In genomic region chr4:48047421-48047844, GRCh38 we compare ENCODE assay signal across 8 cellular contexts. TPM values are rescaled to one million over a fixed set of nuclear protein-coding genes. Genes with fewer than 3 reads are reported as not detected.
DNase-seq lines count a peak whose midpoint lies in the region; ATAC-seq lines count a peak whose summit lies in the region.

No MANE protein-coding gene starts in this region.

- no peaks in the 10 kb centered on the region for H3K9me3 Mint-ChIP-seq in activated naive CD4-positive, alpha-beta T cell treated with anti-CD3 and anti-CD28 coated beads, Interleukin-2, amount 50 U/mL, for 72 hours

- no peaks in the 10 kb centered on the region for H3K36me3 Mint-ChIP-seq in activated naive CD4-positive, alpha-beta T cell treated with anti-CD3 and anti-CD28 coated beads, Interleukin-2, amount 50 U/mL, for 72 hours

- peak overlapping the region; percentile 63 to 84 for H3K27ac Mint-ChIP-seq in activated naive CD4-positive, alpha-beta T cell treated with anti-CD3 and anti-CD28 coated beads, Interleukin-2, amount 50 U/mL, for 72 hours

- ATAC-seq in GM18520 (IDR thresholded peaks at IDR 0.05; ENCODE audit: unreplicated experiment): peak; percentile 99
- peak; percentile 97 for ATAC-seq in HG03039 (IDR thresholded peaks at IDR 0.05; ENCODE audit: unreplicated experiment)
- ATAC-seq in activated naive CD4-positive, alpha-beta T cell treated with anti-CD3 and anti-CD28 coated beads, Interleukin-2, amount 50 U/mL, for 72 hours: peak; percentile 92

- DNase-seq in SKM-1 treated with dmso at 0.1 percent for 144 hours (lab: John Stamatoyannopoulos, UW; ENCODE audit: unreplicated experiment) (peak; percentile 82), amygdala (lab: John Stamatoyannopoulos, UW) (no peak), COLO668 (lab: John Stamatoyannopoulos, UW; ENCODE audit: unreplicated experiment) (no peak), EL (no peak)
- DNase-seq in activated naive CD4-positive, alpha-beta T cell treated with anti-CD3 and anti-CD28 coated beads, Interleukin-2, amount 50 U/mL, for 72 hours (ENCODE audit: low spot score in 2 of 2): peak; percentile 74 to 75
- DNase-seq in stimulated activated CD4-positive, alpha-beta T cell treated with anti-CD3 and anti-CD28 coated beads, Interleukin-15, amount 100 ng/mL, for 1 hour (ENCODE audit: low read depth in 1 of 2, low spot score in 1 of 2): peak; percentile 20 to 30

RNA-seq across cellular contexts. Expression of gene NIPAL1, which starts 30.9 kb away (rescaled TPM):
- 1 to 10 TPM; 1.3 to 3.9 TPM for total RNA-seq in activated naive CD4-positive, alpha-beta T cell treated with anti-CD3 and anti-CD28 coated beads, Interleukin-2, amount 50 U/mL, for 72 hours

RNA-seq across cellular contexts. Expression of gene CNGA1, which starts 31.0 kb away (rescaled TPM):
- under 1 TPM; 0.27 to 0.55 TPM for total RNA-seq in activated naive CD4-positive, alpha-beta T cell treated with anti-CD3 and anti-CD28 coated beads, Interleukin-2, amount 50 U/mL, for 72 hours

Comparison
In these comparisons a context has a peak if more than half of its experiments do, and no peak if none do; other contexts are left out.
1. DNase-seq: peak in SKM-1 treated with dmso at 0.1 percent for 144 hours (single experiment), activated naive CD4-positive, alpha-beta T cell treated with anti-CD3 and anti-CD28 coated beads, Interleukin-2, amount 50 U/mL, for 72 hours (2 of 2) and stimulated activated CD4-positive, alpha-beta T cell treated with anti-CD3 and anti-CD28 coated beads, Interleukin-15, amount 100 ng/mL, for 1 hour (2 of 2); none in amygdala (0 of 56), COLO668 (single experiment) and EL (single experiment).
2. Peak in every context shown above with its lines, with median percentiles within 50 percentile points of each other: ATAC-seq.